In genomic region chr3:15345608-15346137, GRCh38 we compare ENCODE assay signal across 1 cellular context.
TF ChIP-seq lines count a peak whose summit lies in the region.

No MANE protein-coding gene starts in this region.

TF ChIP-seq in GM12878, 131 proteins besides CTCF, POLR2A, EP300 and RAD21 (continues in another document):
- peak; percentile 6 for TF ChIP-seq CUX1 (IDR thresholded peaks at IDR 0.05; ENCODE audit: insufficient replicate concordance, low read depth, low read length)
- TF ChIP-seq IKZF2 (IDR thresholded peaks at IDR 0.05): peak; percentile 62 to 79; a peak in 3 of 4 replicates
- no peak for TF ChIP-seq SREBF2 (IDR thresholded peaks at IDR 0.05; ENCODE audit: low read length)
- peak; percentile 82 for TF ChIP-seq MTA2 (IDR thresholded peaks at IDR 0.05; ENCODE audit: low read depth)
- no peak for TF ChIP-seq CHD1 (IDR thresholded peaks at IDR 0.05; ENCODE audit: low read depth, low read length)
- peak; percentile 45; the same call in 1 of the 2 replicates for TF ChIP-seq CHD2 (IDR thresholded peaks at IDR 0.05; ENCODE audit: borderline replicate concordance, low read depth, low read length)
- TF ChIP-seq PAX5 (IDR thresholded peaks at IDR 0.05; ENCODE audit: borderline replicate concordance, low read depth, low read length): peak; percentile 61
- TF ChIP-seq RELB (IDR thresholded peaks at IDR 0.05; ENCODE audit: low read depth): peak; percentile 82; the same call in 1 of the 2 replicates
- no peak for TF ChIP-seq POLR2AphosphoS2 (IDR thresholded peaks at IDR 0.05; ENCODE audit: low read depth, low read length)
- peak; percentile 35 for TF ChIP-seq NR2F1 (conservative IDR thresholded peaks at IDR 0.05)
- TF ChIP-seq IKZF1 (conservative IDR thresholded peaks at IDR 0.05): peak; percentile 58; the same call in 1 of the 2 replicates
- peak; percentile 43; the same call in 1 of the 2 replicates for TF ChIP-seq BCL11A (IDR thresholded peaks at IDR 0.05; ENCODE audit: low read depth, low read length)
- peak; percentile 55; the same call in 1 of the 2 replicates for TF ChIP-seq TAF1 (IDR thresholded peaks at IDR 0.05; ENCODE audit: borderline replicate concordance, low read depth, low read length)
- 0 out of 2 replicates have a peak, but pooled peaks have one; percentile 48 for TF ChIP-seq STAT3 (IDR thresholded peaks at IDR 0.05; ENCODE audit: low read depth, low read length)
- TF ChIP-seq RAD51 (IDR thresholded peaks at IDR 0.05): peak; percentile 98
- TF ChIP-seq ZNF687 (IDR thresholded peaks at IDR 0.05): peak; percentile 97
- TF ChIP-seq JUND (IDR thresholded peaks at IDR 0.05; ENCODE audit: low read depth, low read length): no peak
- peak; percentile 91 for TF ChIP-seq SPI1 (IDR thresholded peaks at IDR 0.05; ENCODE audit: borderline replicate concordance, insufficient read depth, low read depth, low read length)
- peak; percentile 72; the same call in 1 of the 2 replicates for TF ChIP-seq ATF3 (IDR thresholded peaks at IDR 0.05; ENCODE audit: borderline replicate concordance, extremely low read depth, low read depth, low read length)
- TF ChIP-seq SKIL (IDR thresholded peaks at IDR 0.05; ENCODE audit: low read depth, poor library complexity, severe bottlenecking): peak; percentile 73
- no peak for TF ChIP-seq YBX1 (IDR thresholded peaks at IDR 0.05)
- TF ChIP-seq WRNIP1 (IDR thresholded peaks at IDR 0.05; ENCODE audit: borderline replicate concordance, low read depth, low read length): no peak
- peak; percentile 46; the same call in 1 of the 2 replicates for TF ChIP-seq CREM (IDR thresholded peaks at IDR 0.05; ENCODE audit: low read depth)
- TF ChIP-seq YY1 (IDR thresholded peaks at IDR 0.05; ENCODE audit: low read depth, low read length): peak; percentile 90
- TF ChIP-seq HDAC6 (IDR thresholded peaks at IDR 0.05; ENCODE audit: unreplicated experiment): no peak
- TF ChIP-seq PML (IDR thresholded peaks at IDR 0.05; ENCODE audit: low read length): 0 out of 2 replicates have a peak, but pooled peaks have one; percentile 32
- 0 out of 2 replicates have a peak, but pooled peaks have one; percentile 61 for TF ChIP-seq TCF3 (IDR thresholded peaks at IDR 0.05; ENCODE audit: borderline replicate concordance, insufficient read depth, low read depth, low read length)
- peak; percentile 86 for TF ChIP-seq USF1 (IDR thresholded peaks at IDR 0.05; ENCODE audit: borderline replicate concordance, extremely low read length, insufficient read depth, low read depth, low read length)
- TF ChIP-seq FOS (IDR thresholded peaks at IDR 0.05; ENCODE audit: borderline replicate concordance, extremely low read depth, insufficient read length): no peak
- TF ChIP-seq MXI1 (IDR thresholded peaks at IDR 0.05; ENCODE audit: low read depth, low read length): 0 out of 2 replicates have a peak, but pooled peaks have one; percentile 29
- TF ChIP-seq POU2F2 (IDR thresholded peaks at IDR 0.05; ENCODE audit: borderline replicate concordance, low read depth, low read length): peak; percentile 49; the same call in 2 of the 3 replicates
- 0 out of 2 replicates have a peak, but pooled peaks have one; percentile 70 for TF ChIP-seq NBN (IDR thresholded peaks at IDR 0.05)
- 0 out of 2 replicates have a peak, but pooled peaks have one; percentile 27 for TF ChIP-seq RUNX3 (IDR thresholded peaks at IDR 0.05; ENCODE audit: low read length)
- no peak for TF ChIP-seq GATAD2B (conservative IDR thresholded peaks at IDR 0.05; ENCODE audit: low read depth)
- no peak for TF ChIP-seq MYC (IDR thresholded peaks at IDR 0.05; ENCODE audit: insufficient read depth, insufficient read length, insufficient replicate concordance, low read length, severe bottlenecking)
- no peak for TF ChIP-seq HDAC2 (IDR thresholded peaks at IDR 0.05)
- TF ChIP-seq IRF4 (IDR thresholded peaks at IDR 0.05; ENCODE audit: low read depth, low read length): peak; percentile 67; the same call in 1 of the 2 replicates
- TF ChIP-seq LARP7 (IDR thresholded peaks at IDR 0.05): no peak
- TF ChIP-seq USF2 (IDR thresholded peaks at IDR 0.05; ENCODE audit: borderline replicate concordance, low read depth, low read length): peak; percentile 91
- TF ChIP-seq ZNF24 (IDR thresholded peaks at IDR 0.05): peak; percentile 42; the same call in 1 of the 2 replicates
- peak; percentile 80; the same call in 1 of the 2 replicates for TF ChIP-seq MAX (IDR thresholded peaks at IDR 0.05; ENCODE audit: low read depth, low read length)
- 0 out of 2 replicates have a peak, but pooled peaks have one; percentile 8 for TF ChIP-seq JUNB (IDR thresholded peaks at IDR 0.05)
- no peak for TF ChIP-seq ZNF384 (IDR thresholded peaks at IDR 0.05; ENCODE audit: borderline replicate concordance, low read depth, low read length)
- no peak for TF ChIP-seq KDM1A (IDR thresholded peaks at IDR 0.05; ENCODE audit: borderline replicate concordance)
- peak; percentile 58; the same call in 1 of the 2 replicates for TF ChIP-seq ATF2 (IDR thresholded peaks at IDR 0.05; ENCODE audit: low read length)
